2 cellular contexts compared by ENCODE assay signal in genomic region chr9:115999498-115999897, GRCh38.
TF ChIP-seq lines count a peak whose summit lies in the region.

No MANE protein-coding gene starts in this region.

TF ChIP-seq in SK-N-SH, 30 proteins besides CTCF, POLR2A, EP300 and RAD21 (continued from another document):
- no peak for TF ChIP-seq USF2 (IDR thresholded peaks at IDR 0.05; ENCODE audit: borderline replicate concordance, low read depth, low read length)
- no peak for TF ChIP-seq IRF3 (IDR thresholded peaks at IDR 0.05; ENCODE audit: low read depth, low read length)
- no peak for TF ChIP-seq MXI1 (IDR thresholded peaks at IDR 0.05; ENCODE audit: low read depth, low read length)
- peak; percentile 35 for TF ChIP-seq JUND (IDR thresholded peaks at IDR 0.05)
- TF ChIP-seq YY1 (IDR thresholded peaks at IDR 0.05; ENCODE audit: low read depth): no peak
- no peak for TF ChIP-seq GABPA (IDR thresholded peaks at IDR 0.05; ENCODE audit: low read depth)
- peak; percentile 57; the same call in 1 of the 2 replicates for TF ChIP-seq MEF2A (IDR thresholded peaks at IDR 0.05; ENCODE audit: borderline replicate concordance, low read depth)
- TF ChIP-seq RCOR1 (IDR thresholded peaks at IDR 0.05; ENCODE audit: low read length): no peak
- peak; percentile 52; the same call in 1 of the 2 replicates for TF ChIP-seq PBX3 (IDR thresholded peaks at IDR 0.05)
- no peak for TF ChIP-seq REST (IDR thresholded peaks at IDR 0.05; ENCODE audit: low read depth, low read length)
- 0 out of 2 replicates have a peak, but pooled peaks have one; percentile 19 for TF ChIP-seq ELF1 (IDR thresholded peaks at IDR 0.05)
- TF ChIP-seq, protein P1, sequence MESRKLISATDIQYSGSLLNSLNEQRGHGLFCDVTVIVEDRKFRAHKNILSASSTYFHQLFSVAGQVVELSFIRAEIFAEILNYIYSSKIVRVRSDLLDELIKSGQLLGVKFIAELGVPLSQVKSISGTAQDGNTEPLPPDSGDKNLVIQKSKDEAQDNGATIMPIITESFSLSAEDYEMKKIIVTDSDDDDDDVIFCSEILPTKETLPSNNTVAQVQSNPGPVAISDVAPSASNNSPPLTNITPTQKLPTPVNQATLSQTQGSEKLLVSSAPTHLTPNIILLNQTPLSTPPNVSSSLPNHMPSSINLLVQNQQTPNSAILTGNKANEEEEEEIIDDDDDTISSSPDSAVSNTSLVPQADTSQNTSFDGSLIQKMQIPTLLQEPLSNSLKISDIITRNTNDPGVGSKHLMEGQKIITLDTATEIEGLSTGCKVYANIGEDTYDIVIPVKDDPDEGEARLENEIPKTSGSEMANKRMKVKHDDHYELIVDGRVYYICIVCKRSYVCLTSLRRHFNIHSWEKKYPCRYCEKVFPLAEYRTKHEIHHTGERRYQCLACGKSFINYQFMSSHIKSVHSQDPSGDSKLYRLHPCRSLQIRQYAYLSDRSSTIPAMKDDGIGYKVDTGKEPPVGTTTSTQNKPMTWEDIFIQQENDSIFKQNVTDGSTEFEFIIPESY (IDR thresholded peaks at IDR 0.05; ENCODE audit: borderline replicate concordance, low read depth): no peak
- TF ChIP-seq, protein P2, sequence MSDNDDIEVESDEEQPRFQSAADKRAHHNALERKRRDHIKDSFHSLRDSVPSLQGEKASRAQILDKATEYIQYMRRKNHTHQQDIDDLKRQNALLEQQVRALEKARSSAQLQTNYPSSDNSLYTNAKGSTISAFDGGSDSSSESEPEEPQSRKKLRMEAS (IDR thresholded peaks at IDR 0.05; ENCODE audit: low read depth): 0 out of 2 replicates have a peak, but pooled peaks have one; percentile 24
- peak; percentile 61; the same call in 1 of the 2 replicates for TF ChIP-seq USF1 (IDR thresholded peaks at IDR 0.05; ENCODE audit: borderline replicate concordance, low read depth)
- no peak for TF ChIP-seq FOXM1 (IDR thresholded peaks at IDR 0.05; ENCODE audit: low read depth)
- TF ChIP-seq CHD2 (IDR thresholded peaks at IDR 0.05; ENCODE audit: low read length, partially characterized antibody): no peak
- peak; percentile 13; the same call in 1 of the 2 replicates for TF ChIP-seq NFIC (IDR thresholded peaks at IDR 0.05; ENCODE audit: borderline replicate concordance)

TF ChIP-seq in SK-N-SH treated with all-trans-retinoic acid at 6 μM for 48 hours, 23 proteins besides CTCF, POLR2A, EP300 and RAD21 (continued from another document):
- TF ChIP-seq, protein P3, sequence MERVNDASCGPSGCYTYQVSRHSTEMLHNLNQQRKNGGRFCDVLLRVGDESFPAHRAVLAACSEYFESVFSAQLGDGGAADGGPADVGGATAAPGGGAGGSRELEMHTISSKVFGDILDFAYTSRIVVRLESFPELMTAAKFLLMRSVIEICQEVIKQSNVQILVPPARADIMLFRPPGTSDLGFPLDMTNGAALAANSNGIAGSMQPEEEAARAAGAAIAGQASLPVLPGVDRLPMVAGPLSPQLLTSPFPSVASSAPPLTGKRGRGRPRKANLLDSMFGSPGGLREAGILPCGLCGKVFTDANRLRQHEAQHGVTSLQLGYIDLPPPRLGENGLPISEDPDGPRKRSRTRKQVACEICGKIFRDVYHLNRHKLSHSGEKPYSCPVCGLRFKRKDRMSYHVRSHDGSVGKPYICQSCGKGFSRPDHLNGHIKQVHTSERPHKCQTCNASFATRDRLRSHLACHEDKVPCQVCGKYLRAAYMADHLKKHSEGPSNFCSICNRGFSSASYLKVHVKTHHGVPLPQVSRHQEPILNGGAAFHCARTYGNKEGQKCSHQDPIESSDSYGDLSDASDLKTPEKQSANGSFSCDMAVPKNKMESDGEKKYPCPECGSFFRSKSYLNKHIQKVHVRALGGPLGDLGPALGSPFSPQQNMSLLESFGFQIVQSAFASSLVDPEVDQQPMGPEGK (CRISPR knock-in tag; IDR thresholded peaks at IDR 0.05; ENCODE audit: borderline replicate concordance): no peak
- TF ChIP-seq ZNF8 (CRISPR knock-in tag; IDR thresholded peaks at IDR 0.05) (no peak), TOX (CRISPR knock-in tag; IDR thresholded peaks at IDR 0.05; ENCODE audit: borderline replicate concordance) (no peak)
